Comparison of ENCODE assay signal across 8 cellular contexts in genomic region chr5:139847790-139848507, GRCh38. TPM values are rescaled to one million over a fixed set of nuclear protein-coding genes. Genes with fewer than 3 reads are reported as not detected.
A peak's percentile ranks its signal among the peaks of the same experiment; 100 is the strongest.
DNase-seq lines count a peak whose midpoint lies in the region; ATAC-seq and TF ChIP-seq lines count a peak whose summit lies in the region.

No MANE protein-coding gene starts in this region.

- H3K27me3 ChIP-seq in HL-60 (ENCODE audit: insufficient read depth, poor library complexity, severe bottlenecking) = peaks cover 4% of the 10 kb centered on the region

- peak overlapping the region; percentile 30 for H3K4me3 ChIP-seq in AG09309 (ENCODE audit: control insufficient read depth, low read depth, low read length)
- H3K4me3 ChIP-seq in HL-60 (replicated peaks; ENCODE audit: insufficient read depth, low read length) = no peak overlapping the region

- intact Hi-C loops in left colon (cut with DNase I, micrococcal nuclease) = no loop called here

- DNase-seq in AG09309 (ENCODE audit: low read depth) = no peak
- peak; percentile 79 for DNase-seq in GM19238 (ENCODE audit: insufficient read length, low spot score)
- peak; percentile 12 to 14 for DNase-seq in HL-60 (ENCODE audit: low read depth in 1 of 2, low spot score in 1 of 2)
- DNase-seq in activated CD4-positive, alpha-beta T cell treated with anti-CD3 and anti-CD28 coated beads for 1 hour = peak; percentile 65
- DNase-seq in central memory CD4-positive, alpha-beta T cell = peak; percentile 78
- DNase-seq in left colon = peak in 1 of 2 donors; percentile 53
- peak; percentile 67 for DNase-seq in stimulated activated CD4-positive, alpha-beta T cell treated with anti-CD3 and anti-CD28 coated beads, Interleukin-1b, Interleukin-23, amount 100 ng/mL, for 48 hours

- peak; percentile 76 for ATAC-seq in left colon
- ATAC-seq in GM18870 (IDR thresholded peaks at IDR 0.05; ENCODE audit: unreplicated experiment) = no peak

- H3K27ac ChIP-seq in HL-60 (replicated peaks) = no peak overlapping the region

- TF ChIP-seq CTCF in AG09309 (IDR thresholded peaks at IDR 0.05; ENCODE audit: control insufficient read depth, insufficient read depth, low read depth, low read length, missing control alignments) (no peak), HL-60 (IDR thresholded peaks at IDR 0.05; ENCODE audit: insufficient read depth, low read length) (no peak)

RNA-seq across cellular contexts. Expression of gene PSD2, which starts 52.3 kb away (rescaled TPM):
- under 1 TPM in 1 of 2 donors, not detected in 1; 0.08 TPM for total RNA-seq in left colon
